8 cellular contexts compared by ENCODE assay signal in genomic region chr1:181149326-181150000, GRCh38.
DNase-seq lines count a peak whose midpoint lies in the region; ATAC-seq and TF ChIP-seq lines count a peak whose summit lies in the region.

No MANE protein-coding gene starts in this region.

- no peaks in the 10 kb centered on the region for H3K36me3 ChIP-seq in tibial artery

- no peaks in the 10 kb centered on the region for H3K9me3 Mint-ChIP-seq in activated CD4-positive, alpha-beta memory T cell treated with anti-CD3 and anti-CD28 coated beads for 36 hours
- no peaks in the 10 kb centered on the region for H3K9me3 Mint-ChIP-seq in natural killer cell

- intact Hi-C loops in activated CD4-positive, alpha-beta memory T cell treated with anti-CD3 and anti-CD28 coated beads for 36 hours (cut with micrococcal nuclease): loop anchor here (1.0 to 10.0 kb wide), 4 partner anchors 8 to 647 kb away; partner anchors contain the start of genes ACBD6 and XPR1
- intact Hi-C loops in natural killer cell (cut with micrococcal nuclease) (loop anchor here (10.0 kb wide), 1 partner anchor 195 kb away; no protein-coding TSS in a partner anchor), tibial artery (cut with DNase I; ENCODE audit: low total_unique reads) (no loop called here)

- TF ChIP-seq CTCF in natural killer cell (IDR thresholded peaks at IDR 0.05): no peak
- no peak for TF ChIP-seq CTCF in tibial artery (IDR thresholded peaks at IDR 0.05)

- DNase-seq in Kasumi-1 (lab: John Stamatoyannopoulos, UW) (peak; percentile 88 to 91), natural killer cell (peak; percentile 50), tibial artery (no peak), GM19240 (ENCODE audit: insufficient read length, low spot score) (no peak), SW480 (ENCODE audit: low spot score) (no peak)
- DNase-seq in activated CD4-positive, alpha-beta memory T cell treated with anti-CD3 and anti-CD28 coated beads for 36 hours: peak; percentile 88

- no peaks in the 10 kb centered on the region for H3K27me3 ChIP-seq in tibial artery

- no peaks in the 10 kb centered on the region for H3K36me3 Mint-ChIP-seq in activated CD4-positive, alpha-beta memory T cell treated with anti-CD3 and anti-CD28 coated beads for 36 hours
- H3K36me3 Mint-ChIP-seq in natural killer cell: no peaks in the 10 kb centered on the region

- CTCF ChIA-PET in activated CD4-positive, alpha-beta memory T cell treated with anti-CD3 and anti-CD28 coated beads for 36 hours (lab: Charles Lee): interaction anchor here (0.6 to 5.3 kb wide), 9 partner anchors 8 to 633 kb away, joined by 3 to 34 read pairs (median 6); no protein-coding TSS in a partner anchor

- POLR2A ChIA-PET in activated CD4-positive, alpha-beta memory T cell treated with anti-CD3 and anti-CD28 coated beads for 36 hours (lab: Charles Lee): interaction anchor here (0.8 to 1.6 kb wide), 4 partner anchors 59 to 649 kb away, joined by 3 to 4 read pairs (median 4); no protein-coding TSS in a partner anchor

- peak overlapping the region in 1 of 2 donors; percentile 24 for H3K27ac ChIP-seq in tibial artery

- H3K4me1 Mint-ChIP-seq in activated CD4-positive, alpha-beta memory T cell treated with anti-CD3 and anti-CD28 coated beads for 36 hours (ENCODE audit: low read depth): peaks cover 41% of the 10 kb centered on the region
- H3K4me1 Mint-ChIP-seq in natural killer cell: peaks cover 38 to 51% of the 10 kb centered on the region in 2 donors

- no peaks in the 10 kb centered on the region for H3K9me3 ChIP-seq in tibial artery

- peaks cover 0 to 29% (median 18%) of the 10 kb centered on the region in 4 donors for H3K4me1 ChIP-seq in tibial artery

- H3K4me3 ChIP-seq in tibial artery: no peak overlapping the region

- peak; percentile 43 for TF ChIP-seq POLR2A in GM15510 (IDR thresholded peaks at IDR 0.05; ENCODE audit: borderline replicate concordance, extremely low read depth, insufficient read length)

- peak; percentile 75 for ATAC-seq in GM21619 (IDR thresholded peaks at IDR 0.05; ENCODE audit: unreplicated experiment)
- ATAC-seq in natural killer cell: peak; percentile 83 to 98 (median 93)

- peak overlapping the region; percentile 15 for H3K4me3 Mint-ChIP-seq in activated CD4-positive, alpha-beta memory T cell treated with anti-CD3 and anti-CD28 coated beads for 36 hours
- peak overlapping the region; percentile 81 for H3K4me3 Mint-ChIP-seq in natural killer cell

- no peaks in the 10 kb centered on the region for H3K27me3 Mint-ChIP-seq in activated CD4-positive, alpha-beta memory T cell treated with anti-CD3 and anti-CD28 coated beads for 36 hours
- peaks cover 3 to 15% of the 10 kb centered on the region in 2 donors for H3K27me3 Mint-ChIP-seq in natural killer cell (ENCODE audit: low read depth in 2 of 2)

- peak overlapping the region; percentile 78 for H3K27ac Mint-ChIP-seq in activated CD4-positive, alpha-beta memory T cell treated with anti-CD3 and anti-CD28 coated beads for 36 hours
- peak overlapping the region; percentile 84 to 88 for H3K27ac Mint-ChIP-seq in natural killer cell

Comparison
In these comparisons a context has a peak if more than half of its experiments do, and no peak if none do; other contexts are left out.
1. DNase-seq: peak in Kasumi-1 (2 of 2), activated CD4-positive, alpha-beta memory T cell treated with anti-CD3 and anti-CD28 coated beads for 36 hours (single experiment) and natural killer cell (single experiment); none in tibial artery (0 of 2), GM19240 (single experiment) and SW480 (single experiment).